In the genomic region with DNA sequence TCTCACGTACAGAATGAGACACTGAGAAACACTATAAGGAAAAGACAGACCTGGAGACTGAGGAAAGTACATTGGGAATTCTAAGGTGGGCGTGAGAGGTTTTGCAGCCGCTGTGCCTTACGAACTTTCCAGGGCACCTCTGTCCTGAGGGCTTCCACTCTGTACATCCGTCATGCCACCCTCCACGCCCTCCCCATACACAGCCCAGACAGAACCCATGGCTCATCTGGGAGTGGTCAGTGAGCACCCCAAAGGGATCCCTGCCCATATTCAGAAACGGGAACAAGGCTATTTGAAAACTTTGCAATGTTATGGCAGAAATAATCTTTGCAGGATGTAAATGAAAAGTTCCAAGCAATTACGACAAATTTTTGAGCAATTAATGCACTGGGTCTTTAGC, we compare ENCODE assay signal across 15 cellular contexts.
DNase-seq lines count a peak whose midpoint lies in the region; TF ChIP-seq lines count a peak whose summit lies in the region.
"Had no signal": no experiment of that assay in that cellular context is flagged by ENCODE, and none has a peak within 500 bp of the region (broad histone marks: within the 10 kb centered on the region; RNA-seq: fewer than 3 reads in every experiment).

No MANE protein-coding gene starts in this region.

- DNase-seq in activated effector memory CD4-positive, alpha-beta T cell treated with anti-CD3 and anti-CD28 coated beads, Interleukin-2, amount 50 U/mL, for 16 hours, result peak; percentile 33
- DNase-seq in activated effector memory CD4-positive, alpha-beta T cell treated with Interleukin-2 at 50 U/mL for 16 hours, result no peak
- DNase-seq in epithelial cell of prostate (ENCODE audit: low read depth, low spot score) (no peak), prostate gland (ENCODE audit: low spot score) (no peak), GM20000 (ENCODE audit: low spot score) (no peak), WERI-Rb-1 (no peak), breast epithelium (ENCODE audit: low spot score in 2 of 2) (no peak)
- no peak for DNase-seq in activated CD4-positive, alpha-beta T cell treated with anti-CD3 and anti-CD28 coated beads, Interleukin-2, amount 50 U/mL, for 48 hours
- DNase-seq: Calu3; CD8-positive, alpha-beta memory T cell; Karpas-422; MV-4-11; NCI-H2081; NCI-H526 treated with DMSO at 0.1 percent for 48 hours; OCI-M1 had no signal

- H3K27me3 ChIP-seq in prostate gland (replicated peaks; ENCODE audit: insufficient read depth), result no peaks in the 10 kb centered on the region
- no peaks in the 10 kb centered on the region for H3K27me3 ChIP-seq in WERI-Rb-1 (ENCODE audit: insufficient read depth, low read depth, severe bottlenecking)
- H3K27me3 ChIP-seq in breast epithelium, result peaks cover 0 to 14% of the 10 kb centered on the region in 2 donors

- H3K9me3 ChIP-seq in prostate gland (no peaks in the 10 kb centered on the region), WERI-Rb-1 (ENCODE audit: severe bottlenecking) (no peaks in the 10 kb centered on the region), breast epithelium (no peaks in the 10 kb centered on the region)

- TF ChIP-seq POLR2A in prostate gland (IDR thresholded peaks at IDR 0.05), result no peak
- no peak for TF ChIP-seq POLR2A in breast epithelium (IDR thresholded peaks at IDR 0.05)

- 64% methylated on average over 8 of the region's 8 CpGs for WGBS in prostate gland

- H3K36me3 ChIP-seq in prostate gland, result no peaks in the 10 kb centered on the region
- H3K36me3 ChIP-seq in WERI-Rb-1, result no peaks in the 10 kb centered on the region
- H3K36me3 ChIP-seq in breast epithelium, result no peaks in the 10 kb centered on the region

- intact Hi-C loops in prostate gland (cut with DNase I) (loop anchor here (10.0 kb wide), 2 partner anchors 435 to 725 kb away; a partner anchor contains a TSS), breast epithelium (cut with DNase I; ENCODE audit: low total_unique reads) (no loop called here)

- peak overlapping the region; percentile 44 for H3K27ac ChIP-seq in epithelial cell of prostate
- peak overlapping the region; percentile 66 to 67 for H3K27ac ChIP-seq in prostate gland
- no peak overlapping the region for H3K27ac ChIP-seq in WERI-Rb-1
- peak overlapping the region in 1 of 2 donors; percentile 9 for H3K27ac ChIP-seq in breast epithelium

- no peak for TF ChIP-seq CTCF in prostate gland (IDR thresholded peaks at IDR 0.05)
- no peak for TF ChIP-seq CTCF in GM20000 (IDR thresholded peaks at IDR 0.05; ENCODE audit: extremely low read depth, missing control alignments)
- TF ChIP-seq CTCF in WERI-Rb-1 (IDR thresholded peaks at IDR 0.05; ENCODE audit: low read depth, low read length), result no peak
- no peak for TF ChIP-seq CTCF in breast epithelium (IDR thresholded peaks at IDR 0.05)

- peak overlapping the region in 1 of 2 donors; percentile 9 for H3K4me3 ChIP-seq in prostate gland
- H3K4me3 ChIP-seq in WERI-Rb-1 (ENCODE audit: low read depth, low read length), result no peak overlapping the region
- H3K4me3 ChIP-seq in breast epithelium, result no peak overlapping the region

- H3K4me1 ChIP-seq in prostate gland (replicated peaks) (peaks cover 3% of the 10 kb centered on the region), breast epithelium (no peaks in the 10 kb centered on the region)
